In genomic region chr1:18878538-18879220, GRCh38 we compare ENCODE assay signal across 1 cellular context.
TF ChIP-seq lines count a peak whose summit lies in the region.

No MANE protein-coding gene starts in this region.

TF ChIP-seq in IMR-90, 13 proteins besides CTCF, POLR2A, EP300 and RAD21 (continued from another document):
- TF ChIP-seq ELK1 (IDR thresholded peaks at IDR 0.05; ENCODE audit: borderline replicate concordance, low read depth, low read length) = no peak
